14 cellular contexts compared by ENCODE assay signal in genomic region chr7:23276381-23276780, GRCh38. TPM values are rescaled to one million over a fixed set of nuclear protein-coding genes. Genes with fewer than 3 reads are reported as not detected.
DNase-seq lines count a peak whose midpoint lies in the region; ATAC-seq and TF ChIP-seq lines count a peak whose summit lies in the region.
"Had no signal": no experiment of that assay in that cellular context is flagged by ENCODE, and none has a peak within 500 bp of the region (broad histone marks: within the 10 kb centered on the region; RNA-seq: fewer than 3 reads in every experiment).

No MANE protein-coding gene starts in this region.

- no peaks in the 10 kb centered on the region for H3K36me3 Mint-ChIP-seq in activated T-cell treated with anti-CD3 and anti-CD28 coated beads, Interleukin-2, amount 50 U/mL, for 4 hours (ENCODE audit: insufficient read depth)
- H3K36me3 Mint-ChIP-seq: mesothelial cell of epicardium; stimulated activated memory B cell treated with anti-CD40 and anti-IgM and Interleukin-4, amounts not matched to agents 10 μg/mL and 1 μg/mL and 100 μg/mL, for 72 hours had no signal

- no peak for ATAC-seq in foreskin keratinocyte
- no peak for ATAC-seq in activated T-cell treated with anti-CD3 and anti-CD28 coated beads, Interleukin-2, amount 50 U/mL, for 4 hours
- ATAC-seq in HG03457 (IDR thresholded peaks at IDR 0.05; ENCODE audit: unreplicated experiment), result no peak
- ATAC-seq: stimulated activated memory B cell treated with anti-CD40 and anti-IgM and Interleukin-4, amounts not matched to agents 10 μg/mL and 1 μg/mL and 100 μg/mL, for 72 hours had no signal

- H3K27me3 ChIP-seq in HL-60 (ENCODE audit: insufficient read depth, poor library complexity, severe bottlenecking) (no peaks in the 10 kb centered on the region), foreskin keratinocyte (no peaks in the 10 kb centered on the region)

- no peak overlapping the region for H3K4me3 ChIP-seq in HL-60 (replicated peaks; ENCODE audit: insufficient read depth, low read length)

- TF ChIP-seq CTCF in HL-60 (IDR thresholded peaks at IDR 0.05; ENCODE audit: insufficient read depth, low read length), result no peak
- peak; percentile 26 for TF ChIP-seq CTCF in foreskin keratinocyte (conservative IDR thresholded peaks at IDR 0.05)

- no peaks in the 10 kb centered on the region for H3K4me1 ChIP-seq in foreskin keratinocyte

- no peak overlapping the region for H3K4me3 Mint-ChIP-seq in activated T-cell treated with anti-CD3 and anti-CD28 coated beads, Interleukin-2, amount 50 U/mL, for 4 hours
- H3K4me3 Mint-ChIP-seq: mesothelial cell of epicardium; stimulated activated memory B cell treated with anti-CD40 and anti-IgM and Interleukin-4, amounts not matched to agents 10 μg/mL and 1 μg/mL and 100 μg/mL, for 72 hours had no signal

- no peaks in the 10 kb centered on the region for H3K27me3 Mint-ChIP-seq in activated T-cell treated with anti-CD3 and anti-CD28 coated beads, Interleukin-2, amount 50 U/mL, for 4 hours (ENCODE audit: low read depth)
- H3K27me3 Mint-ChIP-seq: stimulated activated memory B cell treated with anti-CD40 and anti-IgM and Interleukin-4, amounts not matched to agents 10 μg/mL and 1 μg/mL and 100 μg/mL, for 72 hours had no signal

- H3K9me3 Mint-ChIP-seq in activated T-cell treated with anti-CD3 and anti-CD28 coated beads, Interleukin-2, amount 50 U/mL, for 4 hours, result no peaks in the 10 kb centered on the region
- H3K9me3 Mint-ChIP-seq: mesothelial cell of epicardium; stimulated activated memory B cell treated with anti-CD40 and anti-IgM and Interleukin-4, amounts not matched to agents 10 μg/mL and 1 μg/mL and 100 μg/mL, for 72 hours had no signal

- DNase-seq in ELR (ENCODE audit: low read depth) (peak; percentile 50), HL-60 (ENCODE audit: low read depth in 1 of 2, low spot score in 1 of 2) (peak; percentile 43 to 61), SIG-M5 (lab: John Stamatoyannopoulos, UW) (peak; percentile 45), foreskin keratinocyte (no peak), activated T-cell treated with anti-CD3 and anti-CD28 coated beads for 4 hours (no peak), ecto neural progenitor cell (ENCODE audit: low spot score) (no peak)
- no peak for DNase-seq in activated T-cell treated with anti-CD3 and anti-CD28 coated beads, Interleukin-2, amount 50 U/mL, for 4 hours
- DNase-seq: activated T-cell treated with anti-CD3 and anti-CD28 coated beads, Interleukin-2, amount 50 U/mL, for 1 hour; cerebellar nuclear complex; head of caudate nucleus; small intestine had no signal

- peak overlapping the region; percentile 64 for H3K27ac ChIP-seq in HL-60 (replicated peaks)
- H3K27ac ChIP-seq in foreskin keratinocyte, result no peak overlapping the region

- peaks cover 9% of the 10 kb centered on the region for H3K4me1 Mint-ChIP-seq in activated T-cell treated with anti-CD3 and anti-CD28 coated beads, Interleukin-2, amount 50 U/mL, for 4 hours (ENCODE audit: low read depth)

RNA-seq across cellular contexts. Expression of gene MALSU1, which starts 22.8 kb away (rescaled TPM):
- 68.2 and 70.6 TPM in 2 replicates for total RNA-seq in foreskin keratinocyte
- polyA plus RNA-seq in foreskin keratinocyte, result 91.0 and 96.9 TPM in 2 replicates
- 100 to 1,000 TPM in 2 of 3 donors, 10 to 100 TPM in 1; 96.5 to 121 (median 113) TPM for total RNA-seq in activated T-cell treated with anti-CD3 and anti-CD28 coated beads, Interleukin-2, amount 50 U/mL, for 4 hours

RNA-seq across cellular contexts. Expression of gene GPNMB, which starts 29.8 kb away (rescaled TPM):
- total RNA-seq in foreskin keratinocyte, result 15.1 and 19.0 TPM in 2 replicates
- polyA plus RNA-seq in foreskin keratinocyte, result 10.2 and 10.9 TPM in 2 replicates
- total RNA-seq in activated T-cell treated with anti-CD3 and anti-CD28 coated beads, Interleukin-2, amount 50 U/mL, for 4 hours, result under 1 TPM; 0.26 to 0.94 (median 0.71) TPM

Comparison
In these comparisons a context has a peak if more than half of its experiments do, and no peak if none do; other contexts are left out.
1. DNase-seq: peak in ELR (single experiment), HL-60 (2 of 2) and SIG-M5 (single experiment); none in foreskin keratinocyte (0 of 2), activated T-cell treated with anti-CD3 and anti-CD28 coated beads, Interleukin-2, amount 50 U/mL, for 4 hours (single experiment), activated T-cell treated with anti-CD3 and anti-CD28 coated beads for 4 hours (single experiment) and ecto neural progenitor cell (single experiment).